ENCODE assay signal across 24 cellular contexts in the genomic region with DNA sequence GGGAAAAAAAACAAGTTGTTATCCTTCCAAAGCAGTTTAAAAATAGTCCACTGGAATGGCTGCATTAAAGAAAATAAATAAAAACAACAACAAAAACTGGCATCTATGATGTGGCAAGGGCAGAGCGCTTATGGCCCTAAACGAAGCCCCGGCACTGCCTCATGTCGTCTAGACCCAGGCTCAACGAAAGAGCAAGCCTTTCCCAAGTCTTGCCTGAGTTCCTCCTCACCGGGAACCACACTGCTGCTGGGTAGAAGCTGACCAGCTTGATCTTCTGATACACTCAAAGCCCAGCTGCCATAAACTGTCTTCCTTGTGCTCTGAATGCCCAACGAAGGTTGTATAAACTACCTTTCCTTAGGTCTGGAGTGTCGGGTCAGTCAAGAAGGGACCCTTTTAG.
"Had no signal": no experiment of that assay in that cellular context is flagged by ENCODE, and none has a peak within 500 bp of the region (broad histone marks: within the 10 kb centered on the region; RNA-seq: fewer than 3 reads in every experiment).

No MANE protein-coding gene starts in this region.

- H3K27me3 ChIP-seq: esophagus squamous epithelium, heart left ventricle, neutrophil, pancreas, stomach, vagina had no signal

- H3K9me3 Mint-ChIP-seq: activated CD4-positive, alpha-beta T cell treated with anti-CD3 and anti-CD28 coated beads, Interleukin-2, amount 10 ng/mL, durations not matched to agents 24 days and 14 days; activated CD8-positive, alpha-beta T cell treated with anti-CD3 and anti-CD28 coated beads for 36 hours; activated naive CD8-positive, alpha-beta T cell treated with anti-CD3 and anti-CD28 coated beads, Interleukin-2, amount 10 ng/mL, durations not matched to agents 7 days and 5 days; activated T-cell treated with anti-CD3 and anti-CD28 coated beads, Interleukin-2, amount 50 U/mL, for 4 hours; natural killer cell; stimulated activated memory B cell treated with anti-CD40 and anti-IgM and Interleukin-4, amounts not matched to agents 10 μg/mL and 1 μg/mL and 100 μg/mL, for 72 hours; type B pancreatic cell had no signal

- H3K4me3 Mint-ChIP-seq: activated CD4-positive, alpha-beta T cell treated with anti-CD3 and anti-CD28 coated beads, Interleukin-2, amount 10 ng/mL, durations not matched to agents 24 days and 14 days; activated CD8-positive, alpha-beta T cell treated with anti-CD3 and anti-CD28 coated beads for 36 hours; activated naive CD8-positive, alpha-beta T cell treated with anti-CD3 and anti-CD28 coated beads, Interleukin-2, amount 10 ng/mL, durations not matched to agents 7 days and 5 days; activated T-cell treated with anti-CD3 and anti-CD28 coated beads, Interleukin-2, amount 50 U/mL, for 4 hours; natural killer cell; stimulated activated memory B cell treated with anti-CD40 and anti-IgM and Interleukin-4, amounts not matched to agents 10 μg/mL and 1 μg/mL and 100 μg/mL, for 72 hours; T-helper 17 cell; type B pancreatic cell had no signal

- H3K4me3 ChIP-seq: esophagus squamous epithelium, heart left ventricle, pancreas, stomach, vagina had no signal

- H3K4me1 Mint-ChIP-seq: activated CD4-positive, alpha-beta T cell treated with anti-CD3 and anti-CD28 coated beads, Interleukin-2, amount 10 ng/mL, durations not matched to agents 24 days and 14 days; activated naive CD8-positive, alpha-beta T cell treated with anti-CD3 and anti-CD28 coated beads, Interleukin-2, amount 10 ng/mL, durations not matched to agents 7 days and 5 days; stimulated activated memory B cell treated with anti-CD40 and anti-IgM and Interleukin-4, amounts not matched to agents 10 μg/mL and 1 μg/mL and 100 μg/mL, for 72 hours had no signal

- H3K36me3 Mint-ChIP-seq: activated naive CD8-positive, alpha-beta T cell treated with anti-CD3 and anti-CD28 coated beads, Interleukin-2, amount 10 ng/mL, durations not matched to agents 7 days and 5 days; natural killer cell had no signal

- ATAC-seq: activated CD8-positive, alpha-beta T cell treated with anti-CD3 and anti-CD28 coated beads for 36 hours; activated T-cell treated with anti-CD3 and anti-CD28 coated beads, Interleukin-2, amount 50 U/mL, for 4 hours; heart left ventricle; left ventricle myocardium superior; natural killer cell; pancreas; sciatic nerve; stimulated activated memory B cell treated with anti-CD40 and anti-IgM and Interleukin-4, amounts not matched to agents 10 μg/mL and 1 μg/mL and 100 μg/mL, for 72 hours; T-helper 17 cell had no signal

- H3K4me1 ChIP-seq: pancreas had no signal

- H3K9me3 ChIP-seq: esophagus squamous epithelium, heart left ventricle, neutrophil, pancreas, stomach, vagina had no signal

- H3K27ac Mint-ChIP-seq: activated CD4-positive, alpha-beta T cell treated with anti-CD3 and anti-CD28 coated beads, Interleukin-2, amount 10 ng/mL, durations not matched to agents 24 days and 14 days; activated CD8-positive, alpha-beta T cell treated with anti-CD3 and anti-CD28 coated beads for 36 hours; activated naive CD8-positive, alpha-beta T cell treated with anti-CD3 and anti-CD28 coated beads, Interleukin-2, amount 10 ng/mL, durations not matched to agents 7 days and 5 days; natural killer cell; stimulated activated memory B cell treated with anti-CD40 and anti-IgM and Interleukin-4, amounts not matched to agents 10 μg/mL and 1 μg/mL and 100 μg/mL, for 72 hours; type B pancreatic cell had no signal

- H3K27me3 Mint-ChIP-seq: activated CD4-positive, alpha-beta T cell treated with anti-CD3 and anti-CD28 coated beads, Interleukin-2, amount 10 ng/mL, durations not matched to agents 24 days and 14 days; activated CD8-positive, alpha-beta T cell treated with anti-CD3 and anti-CD28 coated beads for 36 hours; activated naive CD8-positive, alpha-beta T cell treated with anti-CD3 and anti-CD28 coated beads, Interleukin-2, amount 10 ng/mL, durations not matched to agents 7 days and 5 days; stimulated activated memory B cell treated with anti-CD40 and anti-IgM and Interleukin-4, amounts not matched to agents 10 μg/mL and 1 μg/mL and 100 μg/mL, for 72 hours; T-helper 17 cell; type B pancreatic cell had no signal

- H3K27ac ChIP-seq: esophagus squamous epithelium, heart left ventricle, neutrophil, pancreas, stomach, vagina had no signal

- DNase-seq: activated CD4-positive, alpha-beta T cell treated with anti-CD3 and anti-CD28 coated beads, Interleukin-2, amount 10 ng/mL, durations not matched to agents 24 days and 14 days; activated CD8-positive, alpha-beta T cell treated with anti-CD3 and anti-CD28 coated beads for 36 hours; activated naive CD4-positive, alpha-beta T cell treated with Interleukin-2 at 50 U/mL for 16 hours; activated naive CD8-positive, alpha-beta T cell treated with anti-CD3 and anti-CD28 coated beads, Interleukin-2, amount 10 ng/mL, durations not matched to agents 7 days and 5 days; activated T-cell treated with anti-CD3 and anti-CD28 coated beads, Interleukin-2, amount 50 U/mL, for 4 hours; amniotic stem cell; effector memory CD4-positive, alpha-beta T cell; esophagus squamous epithelium; heart left ventricle; left ventricle myocardium superior; mammary epithelial cell; midbrain; natural killer cell; pancreas; small intestine; stimulated activated CD4-positive, alpha-beta T cell treated with anti-CD3 and anti-CD28 coated beads, Interleukin-2, amount 100 ng/mL, for 24 hours; stomach; SW 1271; T-helper 17 cell had no signal
